Comparison of ENCODE assay signal across 8 cellular contexts in genomic region chr7:120858299-120858636, GRCh38. TPM values are rescaled to one million over a fixed set of nuclear protein-coding genes. Genes with fewer than 3 reads are reported as not detected.
DNase-seq lines count a peak whose midpoint lies in the region; ATAC-seq and TF ChIP-seq lines count a peak whose summit lies in the region.

No MANE protein-coding gene starts in this region.

- peaks cover 73% of the 10 kb centered on the region for H3K27me3 Mint-ChIP-seq in activated CD8-positive, alpha-beta memory T cell treated with anti-CD3 and anti-CD28 coated beads, Interleukin-2, amount 10 ng/mL, durations not matched to agents 7 days and 5 days

- TF ChIP-seq EP300 in transverse colon (IDR thresholded peaks at IDR 0.05; ENCODE audit: low read depth), result no peak

- H3K36me3 Mint-ChIP-seq in activated CD8-positive, alpha-beta memory T cell treated with anti-CD3 and anti-CD28 coated beads, Interleukin-2, amount 10 ng/mL, durations not matched to agents 7 days and 5 days, result no peaks in the 10 kb centered on the region

- H3K4me3 ChIP-seq in astrocyte of the spinal cord (ENCODE audit: low read depth, low read length) (peak overlapping the region; percentile 67), liver (ENCODE audit: low read depth in 1 of 3, low read length in 3 of 3) (peak overlapping the region; percentile 76 to 91 (median 78)), transverse colon (peak overlapping the region; percentile 70 to 81 (median 78))

- TF ChIP-seq POLR2A in transverse colon (IDR thresholded peaks at IDR 0.05), result no peak

- no peaks in the 10 kb centered on the region for H3K9me3 Mint-ChIP-seq in activated CD8-positive, alpha-beta memory T cell treated with anti-CD3 and anti-CD28 coated beads, Interleukin-2, amount 10 ng/mL, durations not matched to agents 7 days and 5 days (ENCODE audit: low read depth)

- TF ChIP-seq CTCF in astrocyte of the spinal cord (IDR thresholded peaks at IDR 0.05; ENCODE audit: low read depth, low read length) (no peak), liver (IDR thresholded peaks at IDR 0.05; ENCODE audit: low read depth, low read length, missing input control) (no peak), transverse colon (IDR thresholded peaks at IDR 0.05) (no peak)

- CTCF ChIA-PET in activated CD8-positive, alpha-beta memory T cell treated with anti-CD3 and anti-CD28 coated beads, Interleukin-2, amount 10 ng/mL, durations not matched to agents 7 days and 5 days (lab: Charles Lee), result interaction anchor here (0.8 kb wide), 1 partner anchor 70 kb away, joined by 3 read pairs; no protein-coding TSS in a partner anchor

- peak overlapping the region; percentile 59 for H3K4me3 Mint-ChIP-seq in activated CD8-positive, alpha-beta memory T cell treated with anti-CD3 and anti-CD28 coated beads, Interleukin-2, amount 10 ng/mL, durations not matched to agents 7 days and 5 days

- TF ChIP-seq RAD21 in liver (IDR thresholded peaks at IDR 0.05), result no peak

- H3K36me3 ChIP-seq in liver (ENCODE audit: control insufficient read depth in 4 of 4, insufficient read depth in 3 of 4, low read depth in 1 of 4, low read length in 3 of 4) (no peaks in the 10 kb centered on the region), transverse colon (no peaks in the 10 kb centered on the region)

- H3K27me3 ChIP-seq in liver (ENCODE audit: control insufficient read depth in 4 of 4, insufficient read depth in 4 of 4, low read length in 3 of 4) (no peaks in the 10 kb centered on the region), transverse colon (no peaks in the 10 kb centered on the region)

- H3K27ac ChIP-seq in liver (ENCODE audit: low read depth in 1 of 2, low read length in 2 of 2) (peak overlapping the region; percentile 91 to 96), transverse colon (peak overlapping the region; percentile 93 to 96 (median 95))

- intact Hi-C loops in transverse colon (cut with DNase I; ENCODE audit: low total_unique reads), result loop anchor here (10.0 kb wide), 1 partner anchor 63 kb away; no protein-coding TSS in a partner anchor

- in situ Hi-C loops in astrocyte of the spinal cord (cut with HindIII; ENCODE audit: low sequenced_read_pairs) (no loop called here), transverse colon (cut with MboI; ENCODE audit: low pct_ligation_motif_present in 1 of 4, low pct_unique_long_range_greater_than_20kb in 1 of 4, low sequenced_read_pairs in 3 of 4) (no loop called here)

- H3K27ac Mint-ChIP-seq in activated CD8-positive, alpha-beta memory T cell treated with anti-CD3 and anti-CD28 coated beads, Interleukin-2, amount 10 ng/mL, durations not matched to agents 7 days and 5 days, result no peak overlapping the region

- no peak for DNase-seq in activated CD8-positive, alpha-beta memory T cell treated with anti-CD3 and anti-CD28 coated beads, Interleukin-2, amount 10 ng/mL, durations not matched to agents 7 days and 5 days
- DNase-seq in activated CD8-positive, alpha-beta memory T cell treated with anti-CD3 and anti-CD28 coated beads, Interleukin-2, amount 50 U/mL, for 4 hours, result no peak
- DNase-seq in astrocyte of the spinal cord (ENCODE audit: low read depth, low spot score), result no peak
- no peak for DNase-seq in transverse colon
- DNase-seq in HuH-7.5 (ENCODE audit: low spot score), result no peak
- DNase-seq in HuH-7 (ENCODE audit: low spot score), result no peak
- no peak for DNase-seq in T1000 (lab: John Stamatoyannopoulos, UW)

- H3K4me1 Mint-ChIP-seq in activated CD8-positive, alpha-beta memory T cell treated with anti-CD3 and anti-CD28 coated beads, Interleukin-2, amount 10 ng/mL, durations not matched to agents 7 days and 5 days, result peaks cover 11% of the 10 kb centered on the region

- H3K9ac ChIP-seq in liver (ENCODE audit: low read depth in 1 of 2, low read length in 2 of 2), result peak overlapping the region in 1 of 2 donors; percentile 96

- ATAC-seq in activated CD8-positive, alpha-beta memory T cell treated with anti-CD3 and anti-CD28 coated beads, Interleukin-2, amount 10 ng/mL, durations not matched to agents 7 days and 5 days, result no peak

- peaks cover 2 to 21% (median 12%) of the 10 kb centered on the region in 4 donors for H3K4me1 ChIP-seq in liver (ENCODE audit: control insufficient read depth in 4 of 4, insufficient read depth in 4 of 4, low read length in 3 of 4)
- peaks cover 0 to 26% (median 13%) of the 10 kb centered on the region in 4 donors for H3K4me1 ChIP-seq in transverse colon

- H3K9me3 ChIP-seq in liver (ENCODE audit: control insufficient read depth in 4 of 4, low read length in 3 of 4), result no peaks in the 10 kb centered on the region
- H3K9me3 ChIP-seq in transverse colon, result no peaks in the 10 kb centered on the region

- 2% methylated on average over 4 of the region's 4 CpGs for WGBS in liver
- WGBS in transverse colon (ENCODE audit: low coverage in 1 of 2), 2 donors, result 5 to 12% methylated on average over 2 to 4 of the region's 4 CpGs

TF ChIP-seq in liver, 16 proteins besides CTCF, POLR2A, EP300 and RAD21:
- peak; percentile 34 for TF ChIP-seq SP1 (IDR thresholded peaks at IDR 0.05)
- no peak for TF ChIP-seq EGR1 (IDR thresholded peaks at IDR 0.05; ENCODE audit: low read depth in 2 of 2)
- peak in 1 of 2 donors; percentile 59 for TF ChIP-seq HNF4A (conservative IDR thresholded peaks at IDR 0.05)
- TF ChIP-seq JUND (IDR thresholded peaks at IDR 0.05), result peak in 1 of 2 donors; percentile 7
- TF ChIP-seq YY1 (IDR thresholded peaks at IDR 0.05), result peak; percentile 87
- TF ChIP-seq REST (IDR thresholded peaks at IDR 0.05), result peak; percentile 26
- peak; percentile 15 for TF ChIP-seq NR2F2 (IDR thresholded peaks at IDR 0.05)
- TF ChIP-seq MAX (IDR thresholded peaks at IDR 0.05), result no peak

RNA-seq across cellular contexts. Expression of gene TSPAN12, which starts 0.3 kb away (rescaled TPM):
- total RNA-seq in activated CD8-positive, alpha-beta memory T cell treated with anti-CD3 and anti-CD28 coated beads, Interleukin-2, amount 10 ng/mL, durations not matched to agents 7 days and 5 days, result not detected
- total RNA-seq in liver, result 10 to 100 TPM; 16.6 to 21.5 TPM
- polyA plus RNA-seq in liver, result 10 to 100 TPM; 10.6 to 13.1 TPM
- total RNA-seq in transverse colon, result 10 to 100 TPM; 34.9 to 55.6 (median 39.5) TPM

Comparison
In these comparisons a context has a peak if more than half of its experiments do, and no peak if none do; other contexts are left out.
1. RNA of gene TSPAN12, which starts 0.3 kb away (total RNA-seq): 34.9 to 55.6 TPM in transverse colon and 16.6 to 21.5 TPM in liver; not detected in activated CD8-positive, alpha-beta memory T cell treated with anti-CD3 and anti-CD28 coated beads, Interleukin-2, amount 10 ng/mL, durations not matched to agents 7 days and 5 days; every median in the first group is over 10 times any median in the second.
2. Peak in every context shown above with its lines, with median percentiles within 50 percentile points of each other: H3K4me3 ChIP-seq.